In the genomic region with DNA sequence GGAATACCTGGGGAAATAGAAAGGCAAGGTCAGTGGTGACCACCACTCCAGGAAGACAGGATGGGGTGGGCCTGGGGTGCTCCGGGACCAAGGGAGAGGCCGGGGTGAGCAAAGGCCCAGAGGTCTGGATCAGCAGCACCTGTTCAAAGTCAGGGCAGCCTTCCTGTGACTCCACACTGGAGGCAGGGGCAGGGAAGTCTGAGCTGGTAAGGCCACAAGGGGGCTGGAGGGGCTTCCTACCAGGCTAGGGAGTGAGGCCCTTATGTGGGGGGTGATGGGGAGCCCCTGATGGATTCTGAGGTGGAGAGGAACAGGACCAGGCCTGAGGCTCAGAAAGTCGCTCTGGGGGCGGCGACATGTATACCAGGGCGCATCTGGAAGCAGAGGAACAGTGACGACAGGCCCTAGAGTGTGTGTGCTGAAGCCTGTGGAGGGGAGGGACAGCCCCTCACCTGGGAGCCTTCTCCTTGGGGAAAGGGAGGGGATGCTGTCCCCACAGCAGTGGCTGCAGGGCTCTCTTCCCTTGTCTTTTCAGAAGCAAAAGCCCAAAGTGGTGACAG, we compare ENCODE assay signal across 21 cellular contexts. TPM values are rescaled to one million over a fixed set of nuclear protein-coding genes. Genes with fewer than 3 reads are reported as not detected.
A peak's percentile ranks its signal among the peaks of the same experiment; 100 is the strongest.
DNase-seq lines count a peak whose midpoint lies in the region; ATAC-seq, FAIRE-seq and TF ChIP-seq lines count a peak whose summit lies in the region.
"Had no signal": no experiment of that assay in that cellular context is flagged by ENCODE, and none has a peak within 500 bp of the region (broad histone marks: within the 10 kb centered on the region; RNA-seq: fewer than 3 reads in every experiment).

No MANE protein-coding gene starts in this region.

- POLR2A ChIA-PET in WTC11 (lab: Charles Lee): no interaction called here

- ATAC-seq in WTC11: peak; percentile 51
- peak; percentile 16 for ATAC-seq in stimulated activated memory B cell treated with anti-CD40 and anti-IgM and Interleukin-4, amounts not matched to agents 10 μg/mL and 1 μg/mL and 100 μg/mL, for 72 hours
- ATAC-seq in GM18909 (IDR thresholded peaks at IDR 0.05; ENCODE audit: poor library complexity, unreplicated experiment): no peak

- TF ChIP-seq CTCF in WTC11 (IDR thresholded peaks at IDR 0.05) (no peak), D721Med (IDR thresholded peaks at IDR 0.05; ENCODE audit: insufficient read depth, missing control alignments) (no peak)

- CTCF ChIA-PET in WTC11 (lab: Charles Lee): no interaction called here

- no peak overlapping the region for H3K27ac Mint-ChIP-seq in WTC11
- no peak overlapping the region for H3K27ac Mint-ChIP-seq in stimulated activated memory B cell treated with anti-CD40 and anti-IgM and Interleukin-4, amounts not matched to agents 10 μg/mL and 1 μg/mL and 100 μg/mL, for 72 hours
- H3K27ac Mint-ChIP-seq: CD4-positive, CD25-positive, alpha-beta regulatory T cell; CD8-positive, alpha-beta memory T cell had no signal

- peaks cover 28% of the 10 kb centered on the region for H3K4me1 Mint-ChIP-seq in WTC11
- H3K4me1 Mint-ChIP-seq in stimulated activated memory B cell treated with anti-CD40 and anti-IgM and Interleukin-4, amounts not matched to agents 10 μg/mL and 1 μg/mL and 100 μg/mL, for 72 hours: no peaks in the 10 kb centered on the region
- H3K4me1 Mint-ChIP-seq: CD4-positive, CD25-positive, alpha-beta regulatory T cell; CD8-positive, alpha-beta memory T cell had no signal

- peaks cover 26% of the 10 kb centered on the region for H3K27me3 Mint-ChIP-seq in WTC11 (ENCODE audit: low read depth)
- peaks cover 13% of the 10 kb centered on the region for H3K27me3 Mint-ChIP-seq in stimulated activated memory B cell treated with anti-CD40 and anti-IgM and Interleukin-4, amounts not matched to agents 10 μg/mL and 1 μg/mL and 100 μg/mL, for 72 hours

- H3K4me3 Mint-ChIP-seq in WTC11: no peak overlapping the region
- no peak overlapping the region for H3K4me3 Mint-ChIP-seq in stimulated activated memory B cell treated with anti-CD40 and anti-IgM and Interleukin-4, amounts not matched to agents 10 μg/mL and 1 μg/mL and 100 μg/mL, for 72 hours
- H3K4me3 Mint-ChIP-seq: CD4-positive, CD25-positive, alpha-beta regulatory T cell; CD8-positive, alpha-beta memory T cell had no signal

- H3K36me3 Mint-ChIP-seq in WTC11: no peaks in the 10 kb centered on the region
- H3K36me3 Mint-ChIP-seq in stimulated activated memory B cell treated with anti-CD40 and anti-IgM and Interleukin-4, amounts not matched to agents 10 μg/mL and 1 μg/mL and 100 μg/mL, for 72 hours: no peaks in the 10 kb centered on the region
- H3K36me3 Mint-ChIP-seq: CD4-positive, CD25-positive, alpha-beta regulatory T cell; CD8-positive, alpha-beta memory T cell had no signal

- peaks cover 8% of the 10 kb centered on the region; the same call in 1 of the 2 replicates for H3K9me3 Mint-ChIP-seq in WTC11
- H3K9me3 Mint-ChIP-seq in stimulated activated memory B cell treated with anti-CD40 and anti-IgM and Interleukin-4, amounts not matched to agents 10 μg/mL and 1 μg/mL and 100 μg/mL, for 72 hours: no peaks in the 10 kb centered on the region
- H3K9me3 Mint-ChIP-seq: CD4-positive, CD25-positive, alpha-beta regulatory T cell had no signal

- DNase-seq in WTC11 (ENCODE audit: low spot score) (no peak), ecto neural progenitor cell (ENCODE audit: low spot score) (peak; percentile 31), islet precursor cell (peak; percentile 43), D721Med (ENCODE audit: insufficient read length, low spot score) (no peak), GM12892 (ENCODE audit: insufficient read length) (no peak)
- no peak for DNase-seq in stimulated activated CD4-positive, alpha-beta T cell treated with anti-CD3 and anti-CD28 coated beads, Interleukin-2, amount 100 ng/mL, for 48 hours
- DNase-seq: ACHN; BE2C; C1 segment of cervical spinal cord; CD4-positive, CD25-positive, alpha-beta regulatory T cell; CD8-positive, alpha-beta memory T cell; COR-L47; HCEC 1CT had no signal

- no peak for FAIRE-seq in D721Med (lab: Jason Lieb, UNC)
- no peak for FAIRE-seq in GM12892 (lab: Jason Lieb, UNC)
- FAIRE-seq: A204.1, G401.6, GM12891, GM18507 had no signal

- no peak for TF ChIP-seq POLR2A in GM12892 (IDR thresholded peaks at IDR 0.05; ENCODE audit: low read depth, low read length)

TF ChIP-seq in WTC11, 78 proteins besides CTCF, POLR2A, EP300 and RAD21:
- TF ChIP-seq SMAD4 (CRISPR knock-in tag; IDR thresholded peaks at IDR 0.05) (no peak), ZNF317 (CRISPR knock-in tag; IDR thresholded peaks at IDR 0.05; ENCODE audit: borderline replicate concordance, low read depth) (no peak), FOXP1 (CRISPR knock-in tag; IDR thresholded peaks at IDR 0.05; ENCODE audit: borderline replicate concordance) (no peak), GABPB1 (CRISPR knock-in tag; IDR thresholded peaks at IDR 0.05) (no peak), NR2C2 (CRISPR knock-in tag; IDR thresholded peaks at IDR 0.05) (no peak), ATF1 (CRISPR knock-in tag; IDR thresholded peaks at IDR 0.05) (no peak), ZNF219 (CRISPR knock-in tag; IDR thresholded peaks at IDR 0.05; ENCODE audit: borderline replicate concordance) (no peak), NR3C1 (CRISPR knock-in tag; conservative IDR thresholded peaks at IDR 0.05; ENCODE audit: low read depth) (no peak), NR1H2 (CRISPR knock-in tag; IDR thresholded peaks at IDR 0.05) (no peak), CBFB (CRISPR knock-in tag; IDR thresholded peaks at IDR 0.05; ENCODE audit: low read depth) (no peak)
- TF ChIP-seq, protein P1, sequence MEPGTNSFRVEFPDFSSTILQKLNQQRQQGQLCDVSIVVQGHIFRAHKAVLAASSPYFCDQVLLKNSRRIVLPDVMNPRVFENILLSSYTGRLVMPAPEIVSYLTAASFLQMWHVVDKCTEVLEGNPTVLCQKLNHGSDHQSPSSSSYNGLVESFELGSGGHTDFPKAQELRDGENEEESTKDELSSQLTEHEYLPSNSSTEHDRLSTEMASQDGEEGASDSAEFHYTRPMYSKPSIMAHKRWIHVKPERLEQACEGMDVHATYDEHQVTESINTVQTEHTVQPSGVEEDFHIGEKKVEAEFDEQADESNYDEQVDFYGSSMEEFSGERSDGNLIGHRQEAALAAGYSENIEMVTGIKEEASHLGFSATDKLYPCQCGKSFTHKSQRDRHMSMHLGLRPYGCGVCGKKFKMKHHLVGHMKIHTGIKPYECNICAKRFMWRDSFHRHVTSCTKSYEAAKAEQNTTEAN (CRISPR knock-in tag; IDR thresholded peaks at IDR 0.05): no peak
- TF ChIP-seq, protein P2, sequence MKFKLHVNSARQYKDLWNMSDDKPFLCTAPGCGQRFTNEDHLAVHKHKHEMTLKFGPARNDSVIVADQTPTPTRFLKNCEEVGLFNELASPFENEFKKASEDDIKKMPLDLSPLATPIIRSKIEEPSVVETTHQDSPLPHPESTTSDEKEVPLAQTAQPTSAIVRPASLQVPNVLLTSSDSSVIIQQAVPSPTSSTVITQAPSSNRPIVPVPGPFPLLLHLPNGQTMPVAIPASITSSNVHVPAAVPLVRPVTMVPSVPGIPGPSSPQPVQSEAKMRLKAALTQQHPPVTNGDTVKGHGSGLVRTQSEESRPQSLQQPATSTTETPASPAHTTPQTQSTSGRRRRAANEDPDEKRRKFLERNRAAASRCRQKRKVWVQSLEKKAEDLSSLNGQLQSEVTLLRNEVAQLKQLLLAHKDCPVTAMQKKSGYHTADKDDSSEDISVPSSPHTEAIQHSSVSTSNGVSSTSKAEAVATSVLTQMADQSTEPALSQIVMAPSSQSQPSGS (CRISPR knock-in tag; IDR thresholded peaks at IDR 0.05; ENCODE audit: borderline replicate concordance, low read depth): no peak
TF ChIP-seq in WTC11: peak in this region for 0.

RNA-seq across cellular contexts. Expression of a gene that starts 3.7 kb away (rescaled TPM):
- not detected in 3 replicates for total RNA-seq in WTC11 (2021)
- not detected for polyA plus RNA-seq in GM12892 (2012; ENCODE audit: missing spikeins)
- total RNA-seq: CD4-positive, CD25-positive, alpha-beta regulatory T cell; CD8-positive, alpha-beta memory T cell; H4; HT-29 had no signal
- polyA plus RNA-seq: CD4-positive, CD25-positive, alpha-beta regulatory T cell; CD8-positive, alpha-beta memory T cell had no signal

Comparison
In these comparisons a context has a peak if more than half of its experiments do, and no peak if none do; other contexts are left out.
1. DNase-seq: peak in ecto neural progenitor cell (single experiment) and islet precursor cell (single experiment); none in WTC11 (single experiment), D721Med (single experiment), GM12892 (single experiment) and stimulated activated CD4-positive, alpha-beta T cell treated with anti-CD3 and anti-CD28 coated beads, Interleukin-2, amount 100 ng/mL, for 48 hours (0 of 2).